ENCODE assay signal across 27 cellular contexts in the genomic region with DNA sequence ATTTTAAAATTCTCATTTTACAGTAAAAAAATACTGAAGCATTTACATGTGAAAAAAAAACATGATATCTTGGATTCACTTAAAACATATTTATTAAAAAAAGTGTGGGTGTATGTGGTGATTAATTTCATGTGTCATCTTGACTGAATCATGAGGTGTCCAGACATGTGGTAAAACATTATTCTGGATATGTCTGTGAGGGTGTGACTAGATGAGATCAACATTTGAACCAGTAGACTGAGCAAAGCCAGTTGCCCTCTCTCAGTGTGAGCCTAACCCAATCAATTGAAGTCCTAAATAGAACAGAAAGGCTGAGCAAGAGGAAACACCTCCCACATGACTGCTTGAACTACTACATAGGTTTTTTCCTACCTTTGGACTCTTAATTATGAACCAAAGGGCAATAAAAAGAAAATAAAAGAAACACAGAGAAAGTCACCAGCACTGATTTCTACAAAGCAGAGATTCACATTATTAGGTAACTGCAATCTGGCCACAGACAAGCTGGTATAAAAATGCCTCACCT.
"Had no signal": no experiment of that assay in that cellular context is flagged by ENCODE, and none has a peak within 500 bp of the region (broad histone marks: within the 10 kb centered on the region; RNA-seq: fewer than 3 reads in every experiment).

No MANE protein-coding gene starts in this region.

- H3K36me3 ChIP-seq: ascending aorta, brain microvascular endothelial cell, gastrocnemius medialis, left ventricle myocardium inferior, right atrium auricular region, spleen, suprapubic skin, tibial artery, upper lobe of right lung had no signal

- DNase-seq: activated CD4-positive, alpha-beta memory T cell treated with anti-CD3 and anti-CD28 coated beads, Interleukin-2, amount 10 ng/mL, durations not matched to agents 7 days and 5 days; activated CD4-positive, alpha-beta T cell treated with anti-CD3 and anti-CD28 coated beads for 1 hour; activated CD4-positive, alpha-beta T cell treated with anti-CD3 and anti-CD28 coated beads, Interleukin-2, amount 10 ng/mL, durations not matched to agents 7 days and 5 days; activated CD8-positive, alpha-beta memory T cell treated with anti-CD3 and anti-CD28 coated beads, Interleukin-2, amount 50 U/mL, for 48 hours; activated gamma-delta T cell; activated naive CD4-positive, alpha-beta T cell treated with anti-CD3 and anti-CD28 coated beads, Interleukin-2, amount 10 ng/mL, durations not matched to agents 7 days and 5 days; activated naive CD8-positive, alpha-beta T cell treated with anti-CD3 and anti-CD28 coated beads, Interleukin-2, amount 10 ng/mL, durations not matched to agents 7 days and 5 days; activated T-cell treated with anti-CD3 and anti-CD28 coated beads, Interleukin-2, amount 50 U/mL, for 24 hours; brain microvascular endothelial cell; central memory CD4-positive, alpha-beta T cell; gastrocnemius medialis; head of caudate nucleus; hippocampal formation; kidney glomerular epithelial cell; left ventricle myocardium inferior; spleen; stimulated activated naive CD4-positive, alpha-beta T cell; T-helper 2 cell; tibial artery; upper lobe of right lung had no signal

- H3K27ac Mint-ChIP-seq: activated CD4-positive, alpha-beta memory T cell treated with anti-CD3 and anti-CD28 coated beads, Interleukin-2, amount 10 ng/mL, durations not matched to agents 7 days and 5 days; activated CD4-positive, alpha-beta T cell treated with anti-CD3 and anti-CD28 coated beads, Interleukin-2, amount 10 ng/mL, durations not matched to agents 7 days and 5 days; activated naive CD4-positive, alpha-beta T cell treated with anti-CD3 and anti-CD28 coated beads, Interleukin-2, amount 10 ng/mL, durations not matched to agents 7 days and 5 days; activated naive CD8-positive, alpha-beta T cell treated with anti-CD3 and anti-CD28 coated beads, Interleukin-2, amount 10 ng/mL, durations not matched to agents 7 days and 5 days; activated T-cell treated with anti-CD3 and anti-CD28 coated beads, Interleukin-2, amount 50 U/mL, for 24 hours; natural killer cell treated with Interleukin-12 subunit alpha and Interleukin-12 subunit beta and Interleukin-15 and Interleukin-18, amount 100 ng/mL, for 72 hours; WTC11 had no signal

- H3K36me3 Mint-ChIP-seq: activated naive CD4-positive, alpha-beta T cell treated with anti-CD3 and anti-CD28 coated beads, Interleukin-2, amount 10 ng/mL, durations not matched to agents 7 days and 5 days; activated naive CD8-positive, alpha-beta T cell treated with anti-CD3 and anti-CD28 coated beads, Interleukin-2, amount 10 ng/mL, durations not matched to agents 7 days and 5 days; natural killer cell treated with Interleukin-12 subunit alpha and Interleukin-12 subunit beta and Interleukin-15 and Interleukin-18, amount 100 ng/mL, for 72 hours had no signal

- H3K27me3 ChIP-seq: ascending aorta, brain microvascular endothelial cell, gastrocnemius medialis, right atrium auricular region, spleen, suprapubic skin, tibial artery, upper lobe of right lung had no signal

- FAIRE-seq: endothelial cell of umbilical vein had no signal

- H3K4me3 Mint-ChIP-seq: activated CD4-positive, alpha-beta memory T cell treated with anti-CD3 and anti-CD28 coated beads, Interleukin-2, amount 10 ng/mL, durations not matched to agents 7 days and 5 days; activated CD4-positive, alpha-beta T cell treated with anti-CD3 and anti-CD28 coated beads, Interleukin-2, amount 10 ng/mL, durations not matched to agents 7 days and 5 days; activated naive CD4-positive, alpha-beta T cell treated with anti-CD3 and anti-CD28 coated beads, Interleukin-2, amount 10 ng/mL, durations not matched to agents 7 days and 5 days; activated naive CD8-positive, alpha-beta T cell treated with anti-CD3 and anti-CD28 coated beads, Interleukin-2, amount 10 ng/mL, durations not matched to agents 7 days and 5 days; activated T-cell treated with anti-CD3 and anti-CD28 coated beads, Interleukin-2, amount 50 U/mL, for 24 hours; natural killer cell treated with Interleukin-12 subunit alpha and Interleukin-12 subunit beta and Interleukin-15 and Interleukin-18, amount 100 ng/mL, for 72 hours; WTC11 had no signal

- H3K27me3 Mint-ChIP-seq: activated CD4-positive, alpha-beta memory T cell treated with anti-CD3 and anti-CD28 coated beads, Interleukin-2, amount 10 ng/mL, durations not matched to agents 7 days and 5 days; activated CD4-positive, alpha-beta T cell treated with anti-CD3 and anti-CD28 coated beads, Interleukin-2, amount 10 ng/mL, durations not matched to agents 7 days and 5 days; activated naive CD4-positive, alpha-beta T cell treated with anti-CD3 and anti-CD28 coated beads, Interleukin-2, amount 10 ng/mL, durations not matched to agents 7 days and 5 days; activated naive CD8-positive, alpha-beta T cell treated with anti-CD3 and anti-CD28 coated beads, Interleukin-2, amount 10 ng/mL, durations not matched to agents 7 days and 5 days; activated T-cell treated with anti-CD3 and anti-CD28 coated beads, Interleukin-2, amount 50 U/mL, for 24 hours; natural killer cell treated with Interleukin-12 subunit alpha and Interleukin-12 subunit beta and Interleukin-15 and Interleukin-18, amount 100 ng/mL, for 72 hours had no signal

- H3K9me3 ChIP-seq: ascending aorta, gastrocnemius medialis, suprapubic skin, upper lobe of right lung had no signal

- H3K4me1 Mint-ChIP-seq: activated CD4-positive, alpha-beta memory T cell treated with anti-CD3 and anti-CD28 coated beads, Interleukin-2, amount 10 ng/mL, durations not matched to agents 7 days and 5 days; activated CD4-positive, alpha-beta T cell treated with anti-CD3 and anti-CD28 coated beads, Interleukin-2, amount 10 ng/mL, durations not matched to agents 7 days and 5 days; activated naive CD4-positive, alpha-beta T cell treated with anti-CD3 and anti-CD28 coated beads, Interleukin-2, amount 10 ng/mL, durations not matched to agents 7 days and 5 days; activated naive CD8-positive, alpha-beta T cell treated with anti-CD3 and anti-CD28 coated beads, Interleukin-2, amount 10 ng/mL, durations not matched to agents 7 days and 5 days; WTC11 had no signal

- H3K27ac ChIP-seq: ascending aorta, brain microvascular endothelial cell, gastrocnemius medialis, left ventricle myocardium inferior, right atrium auricular region, spleen, suprapubic skin, tibial artery, upper lobe of right lung had no signal

- H3K4me1 ChIP-seq: ascending aorta, gastrocnemius medialis, left ventricle myocardium inferior, right atrium auricular region, spleen, suprapubic skin, tibial artery, upper lobe of right lung had no signal

- H3K9me3 Mint-ChIP-seq: activated CD4-positive, alpha-beta memory T cell treated with anti-CD3 and anti-CD28 coated beads, Interleukin-2, amount 10 ng/mL, durations not matched to agents 7 days and 5 days had no signal

- ATAC-seq: gastrocnemius medialis; natural killer cell treated with Interleukin-12 subunit alpha and Interleukin-12 subunit beta and Interleukin-15 and Interleukin-18, amount 100 ng/mL, for 72 hours; upper lobe of right lung; WTC11 had no signal

- H3K4me3 ChIP-seq: ascending aorta, gastrocnemius medialis, left ventricle myocardium inferior, lung, right atrium auricular region, spleen, suprapubic skin, tibial artery, upper lobe of right lung had no signal
